ENCODE assay signal across 29 cellular contexts in genomic region chr12:130131025-130131424, GRCh38.
"Had no signal": no experiment of that assay in that cellular context is flagged by ENCODE, and none has a peak within 500 bp of the region (broad histone marks: within the 10 kb centered on the region; RNA-seq: fewer than 3 reads in every experiment).

No MANE protein-coding gene starts in this region.

- H3K4me1 ChIP-seq: body of pancreas had no signal

- DNase-seq: activated B cell treated with CpG ODN at 0.5 μM for 24 hours; activated CD4-positive, alpha-beta memory T cell treated with anti-CD3 and anti-CD28 coated beads, Interleukin-2, amount 10 ng/mL, durations not matched to agents 7 days and 5 days; activated CD4-positive, alpha-beta T cell treated with anti-CD3 and anti-CD28 coated beads for 1 hour; activated CD4-positive, alpha-beta T cell treated with anti-CD3 and anti-CD28 coated beads for 36 hours; activated CD4-positive, alpha-beta T cell treated with anti-CD3 and anti-CD28 coated beads for 48 hours; activated CD4-positive, alpha-beta T cell treated with anti-CD3 and anti-CD28 coated beads, Interleukin-2, amount 10 ng/mL, durations not matched to agents 7 days and 5 days; activated CD4-positive, alpha-beta T cell treated with anti-CD3 and anti-CD28 coated beads, Interleukin-2, amount 50 U/mL, for 48 hours; activated CD8-positive, alpha-beta memory T cell treated with anti-CD3 and anti-CD28 coated beads, Interleukin-2, amount 50 U/mL, for 4 hours; activated CD8-positive, alpha-beta T cell treated with anti-CD3 and anti-CD28 coated beads, Interleukin-2, amount 10 ng/mL, durations not matched to agents 7 days and 5 days; activated effector memory CD4-positive, alpha-beta T cell treated with anti-CD3 and anti-CD28 coated beads, Interleukin-2, amount 50 U/mL, for 16 hours; activated gamma-delta T cell treated with Interleukin-2 at 50 U/mL for 16 hours; activated naive CD4-positive, alpha-beta T cell; activated naive CD4-positive, alpha-beta T cell treated with anti-CD3 and anti-CD28 coated beads for 36 hours; activated naive CD4-positive, alpha-beta T cell treated with anti-CD3 and anti-CD28 coated beads, Interleukin-2, amount 50 U/mL, for 16 hours; activated naive CD8-positive, alpha-beta T cell treated with anti-CD3 and anti-CD28 coated beads for 36 hours; activated T-cell treated with anti-CD3 and anti-CD28 coated beads for 4 hours; activated T-cell treated with anti-CD3 and anti-CD28 coated beads, Interleukin-2, amount 50 U/mL, for 1 hour; activated T-cell treated with anti-CD3 and anti-CD28 coated beads, Interleukin-2, amount 50 U/mL, for 4 hours; activated T-cell treated with anti-CD3 and anti-CD28 coated beads, Interleukin-2, amount 50 U/mL, for 72 hours; adrenal gland; amniotic stem cell; body of pancreas; brain microvascular endothelial cell; central memory CD4-positive, alpha-beta T cell; T-helper 1 cell; T-helper 2 cell; T-helper 9 cell had no signal

- H3K27ac ChIP-seq: adrenal gland, body of pancreas, brain microvascular endothelial cell, breast epithelium, VCaP had no signal

- H3K9me3 ChIP-seq: adrenal gland, breast epithelium had no signal

- H3K4me3 ChIP-seq: adrenal gland, body of pancreas, breast epithelium had no signal

- H3K36me3 ChIP-seq: adrenal gland, brain microvascular endothelial cell, breast epithelium had no signal

- H3K27me3 ChIP-seq: adrenal gland, body of pancreas, brain microvascular endothelial cell, breast epithelium had no signal
